21 cellular contexts compared by ENCODE assay signal in the genomic region with DNA sequence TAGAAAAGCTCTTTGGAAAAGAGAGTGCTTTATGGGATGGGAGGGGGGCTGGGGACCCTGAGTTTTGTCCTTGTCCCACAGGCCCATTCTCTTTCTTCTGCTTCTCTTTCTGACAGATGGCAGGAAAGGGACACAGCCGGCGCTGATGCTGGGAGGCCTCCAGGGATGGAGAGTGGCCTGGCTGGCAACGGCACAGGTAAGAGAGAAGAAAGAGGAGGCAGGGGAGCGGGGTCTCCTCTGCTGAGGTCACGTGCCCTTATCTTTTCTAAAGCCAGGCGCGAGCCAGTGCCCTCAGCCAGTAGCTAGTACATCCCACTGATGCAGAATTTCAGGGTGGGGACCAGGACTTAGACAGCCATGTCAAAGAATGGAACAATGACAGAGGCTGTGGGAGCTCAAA. TPM values are rescaled to one million over a fixed set of nuclear protein-coding genes. Genes with fewer than 3 reads are reported as not detected.
DNase-seq lines count a peak whose midpoint lies in the region; ATAC-seq, FAIRE-seq and TF ChIP-seq lines count a peak whose summit lies in the region.
"Had no signal": no experiment of that assay in that cellular context is flagged by ENCODE, and none has a peak within 500 bp of the region (broad histone marks: within the 10 kb centered on the region; RNA-seq: fewer than 3 reads in every experiment).

No MANE protein-coding gene starts in this region.

- peak overlapping the region; percentile 56; the same call in 1 of the 2 replicates for H3K9ac ChIP-seq in HepG2 (ENCODE audit: insufficient read depth, low read depth, low read length)

- TF ChIP-seq EP300 in HepG2 (IDR thresholded peaks at IDR 0.05; ENCODE audit: low read depth in 2 of 2, low read length in 2 of 2) (no peak), HepG2 (CRISPR knock-in tag; IDR thresholded peaks at IDR 0.05; ENCODE audit: borderline replicate concordance) (no peak), stomach (IDR thresholded peaks at IDR 0.05) (no peak)

- DNase-seq in SJCRH30 = no peak
- peak; percentile 44 for DNase-seq in cerebellum (ENCODE audit: low spot score)
- no peak for DNase-seq in HepG2 (ENCODE audit: low spot score)
- DNase-seq in stomach = no peak
- no peak for DNase-seq in GM13977 (ENCODE audit: low spot score)
- DNase-seq in SIG-M5 (lab: John Stamatoyannopoulos, UW) = no peak
- DNase-seq: activated CD4-positive, alpha-beta T cell treated with anti-CD3 and anti-CD28 coated beads, Interleukin-2, amount 10 ng/mL, durations not matched to agents 24 days and 14 days; activated CD8-positive, alpha-beta memory T cell treated with anti-CD3 and anti-CD28 coated beads, Interleukin-2, amount 50 U/mL, for 48 hours; activated naive CD4-positive, alpha-beta T cell treated with Interleukin-2 at 50 U/mL for 16 hours; AML-193; Caco-2; immature natural killer cell; mesenchymal stem cell; NCI-H1048; NCI-H2107; NCI-H774; PC-9; stimulated activated CD4-positive, alpha-beta T cell treated with anti-CD3 and anti-CD28 coated beads, Interleukin-2, amount 100 ng/mL, for 24 hours had no signal

- TF ChIP-seq RAD21 in HepG2 (CRISPR knock-in tag; IDR thresholded peaks at IDR 0.05) = no peak

- FAIRE-seq in HepG2 (lab: Jason Lieb, UNC) = no peak
- FAIRE-seq: K562 had no signal

- H3K79me2 ChIP-seq in HepG2 (ENCODE audit: insufficient read depth, low read length) = peaks cover 14% of the 10 kb centered on the region

- H3K36me3 ChIP-seq in SJCRH30 = no peaks in the 10 kb centered on the region
- peaks cover 0 to 3% of the 10 kb centered on the region in 2 experiments; a peak in 2 of 5 replicates for H3K36me3 ChIP-seq in HepG2 (replicated peaks in 1 of 2; ENCODE audit: control insufficient read depth in 1 of 2, insufficient read depth in 2 of 2, low read length in 2 of 2)
- peaks cover 0 to 13% (median 4%) of the 10 kb centered on the region in 4 donors for H3K36me3 ChIP-seq in stomach
- H3K36me3 ChIP-seq: ascending aorta had no signal

- CTCF ChIA-PET in HepG2 (lab: Yijun Ruan, JAX; ENCODE audit: low intra/inter-chr PET ratio, low total read pairs) = interaction anchor here (0.8 to 2.5 kb wide), 4 partner anchors 9 to 102 kb away, joined by 3 to 45 read pairs (median 8); a partner anchor contains a TSS

- WGBS in HepG2 (ENCODE audit: low lambda C conversion rate) = 95% methylated on average over 5 of the region's 7 CpGs
- WGBS in stomach, 5 donors = 82 to 93% (median 89%) methylated on average over 7 of the region's 7 CpGs

- TF ChIP-seq POLR2A in HepG2 (IDR thresholded peaks at IDR 0.05; ENCODE audit: insufficient read depth in 1 of 2, low read depth in 2 of 2, low read length in 2 of 2) (no peak), stomach (IDR thresholded peaks at IDR 0.05) (no peak)

- POLR2A ChIA-PET in HepG2 (lab: Yijun Ruan, JAX) = interaction anchor here (0.8 to 8.7 kb wide), 18 partner anchors 8 to 103 kb away, joined by 3 to 181 read pairs (median 5); a partner anchor contains a TSS

- no peak overlapping the region for H2AFZ ChIP-seq in HepG2 (ENCODE audit: low read length)
- H2AFZ ChIP-seq: PC-9 had no signal

- no peaks in the 10 kb centered on the region for H3K27me3 ChIP-seq in SJCRH30
- H3K27me3 ChIP-seq in HepG2 (ENCODE audit: control insufficient read depth in 1 of 2, insufficient read depth in 2 of 2, low read length in 2 of 2) = no peaks in the 10 kb centered on the region
- no peaks in the 10 kb centered on the region for H3K27me3 ChIP-seq in stomach
- H3K27me3 ChIP-seq: ascending aorta had no signal

- ATAC-seq in HepG2 (no peak), HG02571 (IDR thresholded peaks at IDR 0.05; ENCODE audit: unreplicated experiment) (no peak)

- H3K27ac ChIP-seq in SJCRH30 = peak overlapping the region; percentile 11
- H3K27ac ChIP-seq in HepG2 (ENCODE audit: extremely low read length, insufficient read depth, low read length) = peak overlapping the region; percentile 86
- peak overlapping the region in 3 of 5 donors; percentile 4 to 43 (median 18) for H3K27ac ChIP-seq in stomach
- H3K27ac ChIP-seq: ascending aorta, PC-9 had no signal

- TF ChIP-seq CTCF in HepG2 (CRISPR knock-in tag; IDR thresholded peaks at IDR 0.05) (no peak), stomach (IDR thresholded peaks at IDR 0.05) (no peak), GM13977 (IDR thresholded peaks at IDR 0.05; ENCODE audit: extremely low read depth, insufficient read depth, missing control alignments) (no peak)

- H3K4me2 ChIP-seq in HepG2 (ENCODE audit: low read depth, low read length) = peak overlapping the region; percentile 43
- H3K4me2 ChIP-seq: PC-9 had no signal

- H4K20me1 ChIP-seq in HepG2 (ENCODE audit: insufficient read depth, low read length) = no peaks in the 10 kb centered on the region

- intact Hi-C loops in HepG2 (cut with micrococcal nuclease; ENCODE audit: unreplicated experiment) (loop anchor here (2.0 to 5.0 kb wide), 2 partner anchors 16 to 46 kb away; a partner anchor contains a TSS), stomach (cut with DNase I; ENCODE audit: low total_unique reads) (no loop called here)

- H3K4me3 ChIP-seq in SJCRH30 (no peak overlapping the region), HepG2 (replicated peaks in 1 of 3; ENCODE audit: insufficient read depth in 1 of 3, low read depth in 2 of 3, low read length in 3 of 3) (no peak overlapping the region), stomach (no peak overlapping the region)
- H3K4me3 ChIP-seq: ascending aorta, K562, PC-9 had no signal

- H3K4me1 ChIP-seq in SJCRH30 (peaks cover 28% of the 10 kb centered on the region), HepG2 (ENCODE audit: insufficient read depth, low read length) (peaks cover 59% of the 10 kb centered on the region), stomach (peaks cover 0 to 33% (median 17%) of the 10 kb centered on the region in 4 donors)

- TSS peak; percentile 70 for BruUV-seq in HepG2 (replicated peaks; lab: Mats Ljungman, UMichigan)

- in situ Hi-C loops in HepG2 (cut with HindIII; ENCODE audit: extremely low pct_ligation_motif_present, low pct_unique_long_range_greater_than_20kb) = no loop called here
- in situ Hi-C loops in GM13977 (cut with MboI; ENCODE audit: low pct_unique_long_range_greater_than_20kb, low sequenced_read_pairs, unreplicated experiment) = no loop called here

- no peaks in the 10 kb centered on the region for H3K9me3 ChIP-seq in SJCRH30 (replicated peaks)
- no peaks in the 10 kb centered on the region for H3K9me3 ChIP-seq in HepG2 (ENCODE audit: low read length)
- no peaks in the 10 kb centered on the region for H3K9me3 ChIP-seq in stomach
- H3K9me3 ChIP-seq: ascending aorta, Caco-2 had no signal

RNA-seq across cellular contexts. Expression of a gene that starts 9.2 kb away (rescaled TPM):
- total RNA-seq in SJCRH30 (2014; rRNA removed; shearing (Covaris generic)) = 8.1 and 9.5 TPM in 2 replicates
- total RNA-seq in cerebellum = 8.2 TPM
- 3.1 and 4.5 TPM in 2 replicates for total RNA-seq in HepG2 (2016; rRNA removed; fragmentation: Illumina TruSeq; extraction: Trizol)
- 0.71 TPM in 2 replicates for total RNA-seq in HepG2 (2016; cell fraction: cytosol; rRNA removed; fragmentation: Illumina TruSeq; extraction: Trizol; ENCODE audit: low read depth)
- 3.6 and 3.8 TPM in 2 replicates for total RNA-seq in HepG2 (2016; cell fraction: insoluble cytoplasmic fraction; rRNA removed; fragmentation: Illumina TruSeq; extraction: Trizol)
- 1.9 and 2.5 TPM in 2 replicates for total RNA-seq in HepG2 (2016; cell fraction: membrane; rRNA removed; fragmentation: Illumina TruSeq; extraction: Trizol)
- total RNA-seq in HepG2 (2016; cell fraction: nucleus; rRNA removed; fragmentation: Illumina TruSeq; extraction: Trizol) = 1.8 and 3.2 TPM in 2 replicates
- polyA plus RNA-seq in HepG2 (2011; rRNA removed) = 3.2 and 3.8 TPM in 2 replicates
- 2.6 and 4.5 TPM in 2 replicates for polyA plus RNA-seq in HepG2 (2011; cell fraction: cytosol; rRNA removed)
- polyA plus RNA-seq in HepG2 (2011; cell fraction: nucleus; rRNA removed) = 5.8 and 5.9 TPM in 2 replicates
- 2.1 and 3.1 TPM in 2 replicates for polyA plus RNA-seq in HepG2 (2012)
- 0.67 and 0.68 TPM in 2 replicates for polyA plus RNA-seq in HepG2 (2016; cell fraction: cytosol; fragmentation: Illumina TruSeq; extraction: Trizol; ENCODE audit: low read depth)
- polyA plus RNA-seq in HepG2 (2016; cell fraction: insoluble cytoplasmic fraction; fragmentation: Illumina TruSeq; extraction: Trizol; ENCODE audit: low read depth) = 3.7 and 4.2 TPM in 2 replicates
- 1.2 and 1.8 TPM in 2 replicates for polyA plus RNA-seq in HepG2 (2016; cell fraction: membrane; fragmentation: Illumina TruSeq; extraction: Trizol; ENCODE audit: low read depth)
- 5.2 and 9.1 TPM in 2 replicates for polyA plus RNA-seq in HepG2 (2016; cell fraction: nucleus; fragmentation: Illumina TruSeq; extraction: Trizol; ENCODE audit: insufficient read depth, low read depth)
- 0.37 and 3.7 TPM in 2 replicates for polyA minus RNA-seq in HepG2 (2011; rRNA and poly(A)+ RNA removed; ENCODE audit: low replicate concordance)
- polyA minus RNA-seq in HepG2 (2011; cell fraction: cytosol; rRNA and poly(A)+ RNA removed) = 2.5 and 3.9 TPM in 2 replicates
- polyA minus RNA-seq in HepG2 (2011; cell fraction: nucleus; rRNA and poly(A)+ RNA removed) = 1.8 and 2.4 TPM in 2 replicates
- total RNA-seq in stomach = 10 to 100 TPM in 2 of 5 donors, 1 to 10 TPM in 1, not detected in 2; 2.0 to 17.0 (median 14.8) TPM
- polyA plus RNA-seq in stomach = 1 to 10 TPM; 1.8 to 2.6 (median 2.4) TPM

RNA-seq across cellular contexts. Expression of a gene that starts 19.7 kb away (rescaled TPM):
- 174 and 183 TPM in 2 replicates for total RNA-seq in SJCRH30 (2014; rRNA removed; shearing (Covaris generic))
- 41.2 TPM for total RNA-seq in cerebellum
- 86.4 and 108 TPM in 2 replicates for total RNA-seq in HepG2 (2016; rRNA removed; fragmentation: Illumina TruSeq; extraction: Trizol)
- 34.3 and 36.1 TPM in 2 replicates for total RNA-seq in HepG2 (2016; cell fraction: cytosol; rRNA removed; fragmentation: Illumina TruSeq; extraction: Trizol; ENCODE audit: low read depth)
- 77.5 and 106 TPM in 2 replicates for total RNA-seq in HepG2 (2016; cell fraction: insoluble cytoplasmic fraction; rRNA removed; fragmentation: Illumina TruSeq; extraction: Trizol)
- 112 and 119 TPM in 2 replicates for total RNA-seq in HepG2 (2016; cell fraction: membrane; rRNA removed; fragmentation: Illumina TruSeq; extraction: Trizol)
- 81.1 and 91.5 TPM in 2 replicates for total RNA-seq in HepG2 (2016; cell fraction: nucleus; rRNA removed; fragmentation: Illumina TruSeq; extraction: Trizol)
- 69.9 and 87.9 TPM in 2 replicates for polyA plus RNA-seq in HepG2 (2011; rRNA removed)
- 58.9 and 82.1 TPM in 2 replicates for polyA plus RNA-seq in HepG2 (2011; cell fraction: cytosol; rRNA removed)
- polyA plus RNA-seq in HepG2 (2011; cell fraction: nucleus; rRNA removed) = 189 and 195 TPM in 2 replicates
- polyA plus RNA-seq in HepG2 (2012) = 52.5 and 64.7 TPM in 2 replicates
- polyA plus RNA-seq in HepG2 (2016; cell fraction: cytosol; fragmentation: Illumina TruSeq; extraction: Trizol; ENCODE audit: low read depth) = 22.0 and 24.7 TPM in 2 replicates
- polyA plus RNA-seq in HepG2 (2016; cell fraction: insoluble cytoplasmic fraction; fragmentation: Illumina TruSeq; extraction: Trizol; ENCODE audit: low read depth) = 82.2 and 105 TPM in 2 replicates
- polyA plus RNA-seq in HepG2 (2016; cell fraction: membrane; fragmentation: Illumina TruSeq; extraction: Trizol; ENCODE audit: low read depth) = 77.8 and 77.9 TPM in 2 replicates
- 138 and 155 TPM in 2 replicates for polyA plus RNA-seq in HepG2 (2016; cell fraction: nucleus; fragmentation: Illumina TruSeq; extraction: Trizol; ENCODE audit: insufficient read depth, low read depth)
- polyA minus RNA-seq in HepG2 (2011; rRNA and poly(A)+ RNA removed; ENCODE audit: low replicate concordance) = 81.7 and 98.0 TPM in 2 replicates
- polyA minus RNA-seq in HepG2 (2011; cell fraction: cytosol; rRNA and poly(A)+ RNA removed) = 35.3 and 35.6 TPM in 2 replicates
- polyA minus RNA-seq in HepG2 (2011; cell fraction: nucleus; rRNA and poly(A)+ RNA removed) = 50.5 and 54.6 TPM in 2 replicates
- total RNA-seq in stomach = 100 to 1,000 TPM in 3 of 5 donors, 10 to 100 TPM in 2; 44.2 to 298 (median 104) TPM
- 10 to 100 TPM; 35.9 to 41.5 (median 36.4) TPM for polyA plus RNA-seq in stomach

RNA-seq across cellular contexts. Expression of a gene that starts 46.9 kb away (rescaled TPM):
- 68.1 and 89.7 TPM in 2 replicates for total RNA-seq in SJCRH30 (2014; rRNA removed; shearing (Covaris generic))
- total RNA-seq in cerebellum (4.1 TPM), HepG2 (2016; rRNA removed; fragmentation: Illumina TruSeq; extraction: Trizol) (94.6 and 172 TPM in 2 replicates), stomach (100 to 1,000 TPM in 1 of 5 donors, 10 to 100 TPM in 4; 33.5 to 244 (median 70.9) TPM)
- 63.6 and 75.7 TPM in 2 replicates for total RNA-seq in HepG2 (2016; cell fraction: cytosol; rRNA removed; fragmentation: Illumina TruSeq; extraction: Trizol; ENCODE audit: low read depth)
- total RNA-seq in HepG2 (2016; cell fraction: insoluble cytoplasmic fraction; rRNA removed; fragmentation: Illumina TruSeq; extraction: Trizol) = 93.3 and 178 TPM in 2 replicates
- total RNA-seq in HepG2 (2016; cell fraction: membrane; rRNA removed; fragmentation: Illumina TruSeq; extraction: Trizol) = 68.9 and 86.6 TPM in 2 replicates
- total RNA-seq in HepG2 (2016; cell fraction: nucleus; rRNA removed; fragmentation: Illumina TruSeq; extraction: Trizol) = 126 and 156 TPM in 2 replicates
- polyA plus RNA-seq in HepG2 (2011; rRNA removed) (134 and 157 TPM in 2 replicates), stomach (100 to 1,000 TPM; 161 to 232 (median 197) TPM)
- 197 and 233 TPM in 2 replicates for polyA plus RNA-seq in HepG2 (2011; cell fraction: cytosol; rRNA removed)
- 164 and 202 TPM in 2 replicates for polyA plus RNA-seq in HepG2 (2011; cell fraction: nucleus; rRNA removed)
- polyA plus RNA-seq in HepG2 (2012) = 37.9 and 77.4 TPM in 2 replicates
- polyA plus RNA-seq in HepG2 (2016; cell fraction: cytosol; fragmentation: Illumina TruSeq; extraction: Trizol; ENCODE audit: low read depth) = 96.7 and 115 TPM in 2 replicates
- 134 and 138 TPM in 2 replicates for polyA plus RNA-seq in HepG2 (2016; cell fraction: insoluble cytoplasmic fraction; fragmentation: Illumina TruSeq; extraction: Trizol; ENCODE audit: low read depth)
- 82.1 and 99.5 TPM in 2 replicates for polyA plus RNA-seq in HepG2 (2016; cell fraction: membrane; fragmentation: Illumina TruSeq; extraction: Trizol; ENCODE audit: low read depth)
- polyA plus RNA-seq in HepG2 (2016; cell fraction: nucleus; fragmentation: Illumina TruSeq; extraction: Trizol; ENCODE audit: insufficient read depth, low read depth) = 420 and 455 TPM in 2 replicates
- polyA minus RNA-seq in HepG2 (2011; rRNA and poly(A)+ RNA removed; ENCODE audit: low replicate concordance) = 22.1 TPM in 1 of 2 replicates, not detected in the other
- 17.4 and 20.0 TPM in 2 replicates for polyA minus RNA-seq in HepG2 (2011; cell fraction: cytosol; rRNA and poly(A)+ RNA removed)
- polyA minus RNA-seq in HepG2 (2011; cell fraction: nucleus; rRNA and poly(A)+ RNA removed) = 6.1 and 7.3 TPM in 2 replicates
- total RNA-seq: activated CD4-positive, alpha-beta T cell treated with anti-CD3 and anti-CD28 coated beads, Interleukin-2, amount 10 ng/mL, durations not matched to agents 24 days and 14 days; Caco-2; PC-9 had no signal
- polyA plus RNA-seq: immature natural killer cell had no signal

Comparison
In these comparisons a context has a peak if more than half of its experiments do, and no peak if none do; other contexts are left out.
1. H3K27ac ChIP-seq: peak in every context shown above with its lines; median percentile 86 in HepG2; 18 in stomach; 11 in SJCRH30.